In the genomic region with DNA sequence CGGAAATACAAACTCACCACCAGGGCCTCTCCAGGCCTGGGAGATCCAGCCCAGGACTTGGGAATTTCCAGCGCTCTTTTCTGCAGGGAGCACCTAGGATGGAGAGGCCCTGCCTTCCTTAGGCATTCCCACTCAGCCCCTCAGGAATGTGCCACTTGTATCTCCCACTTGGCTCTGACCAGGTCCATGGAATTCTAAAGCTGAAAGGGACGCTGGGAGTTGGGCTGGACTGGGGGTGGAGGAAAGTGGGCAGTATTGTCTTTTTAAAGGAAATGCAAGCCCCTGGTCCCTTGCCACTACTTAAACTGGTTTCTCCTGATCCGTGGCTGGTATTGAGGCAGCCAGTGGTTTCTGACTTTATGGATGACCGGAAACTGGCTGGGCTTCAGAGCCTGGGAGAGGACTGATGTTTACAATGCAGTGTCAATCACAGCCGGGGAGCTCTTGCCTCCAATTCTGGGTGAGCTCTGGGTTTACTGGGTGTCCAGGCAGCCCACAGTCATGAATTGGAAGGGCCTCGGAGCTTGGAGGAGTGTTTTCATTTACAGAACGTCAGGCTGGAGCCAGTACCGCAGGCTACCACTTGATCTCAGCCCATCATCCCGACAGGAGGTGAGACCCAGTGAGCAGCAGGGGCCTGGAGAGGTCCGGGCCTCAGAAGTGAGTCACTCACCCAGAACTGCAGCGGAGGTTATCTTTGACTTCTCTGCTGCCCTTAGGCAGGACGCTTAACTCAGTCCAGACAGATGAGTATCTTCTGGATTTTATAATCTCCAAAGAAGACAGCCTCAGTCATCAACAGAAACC, we compare ENCODE assay signal across 10 cellular contexts. TPM values are rescaled to one million over a fixed set of nuclear protein-coding genes. Genes with fewer than 3 reads are reported as not detected.
DNase-seq lines count a peak whose midpoint lies in the region; ATAC-seq and TF ChIP-seq lines count a peak whose summit lies in the region.
"Had no signal": no experiment of that assay in that cellular context is flagged by ENCODE, and none has a peak within 500 bp of the region (broad histone marks: within the 10 kb centered on the region; RNA-seq: fewer than 3 reads in every experiment).

No MANE protein-coding gene starts in this region.

- H3K36me3 ChIP-seq in tibial nerve, result peaks cover 0 to 21% (median 0%) of the 10 kb centered on the region in 3 donors

- peak overlapping the region; percentile 97 for H3K27ac ChIP-seq in VCaP
- no peak overlapping the region for H3K27ac ChIP-seq in tibial nerve

- peaks cover 38% of the 10 kb centered on the region for H3K4me1 Mint-ChIP-seq in glutamatergic neuron (ENCODE audit: low read depth, unreplicated experiment)
- H3K4me1 Mint-ChIP-seq in stimulated activated effector memory CD8-positive, alpha-beta T cell treated with anti-CD3 and anti-CD28 coated beads, Interleukin-12 subunit alpha, Interleukin-12 subunit beta, amount 100 ng/mL, for 72 hours, result peaks cover 33% of the 10 kb centered on the region

- peak overlapping the region; percentile 38 for H3K27ac Mint-ChIP-seq in glutamatergic neuron (ENCODE audit: unreplicated experiment)
- no peak overlapping the region for H3K27ac Mint-ChIP-seq in stimulated activated effector memory CD8-positive, alpha-beta T cell treated with anti-CD3 and anti-CD28 coated beads, Interleukin-12 subunit alpha, Interleukin-12 subunit beta, amount 100 ng/mL, for 72 hours

- no peak for TF ChIP-seq CTCF in VCaP (conservative IDR thresholded peaks at IDR 0.05)
- no peak for TF ChIP-seq CTCF in glutamatergic neuron (IDR thresholded peaks at IDR 0.05; ENCODE audit: partially characterized antibody, unreplicated experiment)
- no peak for TF ChIP-seq CTCF in tibial nerve (IDR thresholded peaks at IDR 0.05)

- ATAC-seq in stimulated activated effector memory CD8-positive, alpha-beta T cell treated with anti-CD3 and anti-CD28 coated beads, Interleukin-12 subunit alpha, Interleukin-12 subunit beta, amount 100 ng/mL, for 72 hours, result no peak
- ATAC-seq in left ventricle myocardium superior (no peak), GM18867 (IDR thresholded peaks at IDR 0.05; ENCODE audit: unreplicated experiment) (no peak)

- peaks cover 21% of the 10 kb centered on the region for H3K9me3 Mint-ChIP-seq in glutamatergic neuron (ENCODE audit: unreplicated experiment)
- H3K9me3 Mint-ChIP-seq in stimulated activated effector memory CD8-positive, alpha-beta T cell treated with anti-CD3 and anti-CD28 coated beads, Interleukin-12 subunit alpha, Interleukin-12 subunit beta, amount 100 ng/mL, for 72 hours, result no peaks in the 10 kb centered on the region

- 78 to 83% methylated on average over 13 of the region's 13 CpGs for WGBS in tibial nerve, 2 donors

- no peaks in the 10 kb centered on the region for H3K9me3 ChIP-seq in tibial nerve

- DNase-seq in NCI-H2227 (lab: John Stamatoyannopoulos, UW; ENCODE audit: unreplicated experiment) (peak; percentile 36), NCI-H2227 treated with DMSO at 0.1 percent for 48 hours (lab: John Stamatoyannopoulos, UW) (no peak), glutamatergic neuron (no peak), left ventricle myocardium superior (no peak), tibial nerve (ENCODE audit: low spot score in 2 of 2) (no peak)
- DNase-seq in stimulated activated effector memory CD8-positive, alpha-beta T cell treated with anti-CD3 and anti-CD28 coated beads, Interleukin-12 subunit alpha, Interleukin-12 subunit beta, amount 100 ng/mL, for 72 hours (ENCODE audit: low spot score in 2 of 2), result no peak

- no peaks in the 10 kb centered on the region for H3K27me3 ChIP-seq in tibial nerve

- TF ChIP-seq POLR2A in tibial nerve (IDR thresholded peaks at IDR 0.05), result no peak

- peaks cover 0 to 56% (median 12%) of the 10 kb centered on the region in 4 donors for H3K4me1 ChIP-seq in tibial nerve

- H3K4me3 Mint-ChIP-seq in glutamatergic neuron (ENCODE audit: unreplicated experiment), result peak overlapping the region; percentile 63
- peak overlapping the region; percentile 13 for H3K4me3 Mint-ChIP-seq in stimulated activated effector memory CD8-positive, alpha-beta T cell treated with anti-CD3 and anti-CD28 coated beads, Interleukin-12 subunit alpha, Interleukin-12 subunit beta, amount 100 ng/mL, for 72 hours

- peaks cover 15% of the 10 kb centered on the region for H3K27me3 Mint-ChIP-seq in glutamatergic neuron (ENCODE audit: unreplicated experiment)

- H3K4me3 ChIP-seq in tibial nerve, result no peak overlapping the region

- no peak for TF ChIP-seq EP300 in tibial nerve (IDR thresholded peaks at IDR 0.05)

- H3K36me3 Mint-ChIP-seq in glutamatergic neuron (ENCODE audit: unreplicated experiment), result no peaks in the 10 kb centered on the region
- no peaks in the 10 kb centered on the region for H3K36me3 Mint-ChIP-seq in stimulated activated effector memory CD8-positive, alpha-beta T cell treated with anti-CD3 and anti-CD28 coated beads, Interleukin-12 subunit alpha, Interleukin-12 subunit beta, amount 100 ng/mL, for 72 hours

- intact Hi-C loops in left ventricle myocardium superior (cut with micrococcal nuclease), result no loop called here

RNA-seq across cellular contexts. Expression of gene AGAP3, which starts 27.3 kb away (rescaled TPM):
- 406 TPM for total RNA-seq in glutamatergic neuron (ENCODE audit: unreplicated experiment)
- 69.7 TPM for total RNA-seq in left ventricle myocardium superior
- 100 to 1,000 TPM in 2 of 4 donors, 10 to 100 TPM in 2; 40.0 to 114 (median 87.2) TPM for total RNA-seq in tibial nerve

RNA-seq across cellular contexts. Expression of gene TMUB1, which starts 30.3 kb away (rescaled TPM):
- total RNA-seq in glutamatergic neuron (ENCODE audit: unreplicated experiment) (45.7 TPM), left ventricle myocardium superior (38.7 TPM), tibial nerve (10 to 100 TPM; 24.3 to 61.5 (median 33.8) TPM)

RNA-seq across cellular contexts. Expression of gene FASTK, which starts 32.9 kb away (rescaled TPM):
- total RNA-seq in glutamatergic neuron (ENCODE audit: unreplicated experiment), result 64.7 TPM
- total RNA-seq in left ventricle myocardium superior, result 79.4 TPM
- 100 to 1,000 TPM in 1 of 4 donors, 10 to 100 TPM in 3; 69.9 to 139 (median 79.7) TPM for total RNA-seq in tibial nerve

RNA-seq across cellular contexts. Expression of gene GBX1, which starts 53.9 kb away (rescaled TPM):
- total RNA-seq in glutamatergic neuron (ENCODE audit: unreplicated experiment) (not detected), left ventricle myocardium superior (1.5 TPM), tibial nerve (not detected)
- total RNA-seq: dermis microvascular lymphatic vessel endothelial cell, OCI-LY7 had no signal

RNA-seq across cellular contexts. Expression of gene SLC4A2, which starts 54.2 kb away (rescaled TPM):
- total RNA-seq in glutamatergic neuron (ENCODE audit: unreplicated experiment) (99.4 TPM), left ventricle myocardium superior (64.1 TPM), tibial nerve (100 to 1,000 TPM in 1 of 4 donors, 10 to 100 TPM in 3; 74.3 to 111 (median 91.4) TPM)
